22 cellular contexts compared by ENCODE assay signal in the genomic region with DNA sequence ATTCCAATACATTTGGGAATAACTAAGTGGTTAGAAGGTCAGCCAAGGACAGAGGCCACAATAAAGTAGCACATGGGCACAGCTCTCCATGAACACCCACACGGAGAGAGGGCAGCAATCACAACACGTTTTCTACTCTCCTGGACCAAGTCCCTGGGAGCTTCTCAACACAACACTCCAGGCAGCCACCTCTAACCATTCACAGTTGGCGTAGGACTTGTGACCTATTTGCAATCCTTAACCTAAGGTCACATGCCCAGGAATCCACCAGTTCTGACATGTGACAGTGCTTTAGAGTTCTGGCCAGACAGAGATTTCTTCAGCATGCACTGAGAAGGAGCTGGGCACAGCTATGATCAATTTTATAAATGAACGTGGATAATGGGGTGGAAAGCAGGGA.
DNase-seq lines count a peak whose midpoint lies in the region; ATAC-seq and TF ChIP-seq lines count a peak whose summit lies in the region.
"Had no signal": no experiment of that assay in that cellular context is flagged by ENCODE, and none has a peak within 500 bp of the region (broad histone marks: within the 10 kb centered on the region; RNA-seq: fewer than 3 reads in every experiment).

No MANE protein-coding gene starts in this region.

- H3K4me3 ChIP-seq in right atrium auricular region (no peak overlapping the region), right lobe of liver (no peak overlapping the region), upper lobe of right lung (no peak overlapping the region)
- H3K4me3 ChIP-seq: GM23248 had no signal

- TF ChIP-seq CTCF in right atrium auricular region (IDR thresholded peaks at IDR 0.05) (no peak), right lobe of liver (IDR thresholded peaks at IDR 0.05) (no peak), upper lobe of right lung (IDR thresholded peaks at IDR 0.05) (no peak)
- TF ChIP-seq CTCF in activated CD8-positive, alpha-beta T cell treated with anti-CD3 and anti-CD28 coated beads for 36 hours (IDR thresholded peaks at IDR 0.05) = no peak

- no peaks in the 10 kb centered on the region for H3K9me3 Mint-ChIP-seq in activated CD8-positive, alpha-beta T cell treated with anti-CD3 and anti-CD28 coated beads for 36 hours
- H3K9me3 Mint-ChIP-seq in activated T-cell treated with anti-CD3 and anti-CD28 coated beads, Interleukin-2, amount 50 U/mL, for 72 hours = no peaks in the 10 kb centered on the region

- TF ChIP-seq POLR2A in right lobe of liver (IDR thresholded peaks at IDR 0.05) = no peak

- intact Hi-C loops in Right ventricle myocardium inferior (cut with DNase I) (no loop called here), right lobe of liver (cut with DNase I) (no loop called here), upper lobe of right lung (cut with DNase I) (no loop called here)
- intact Hi-C loops in activated CD8-positive, alpha-beta T cell treated with anti-CD3 and anti-CD28 coated beads for 36 hours (cut with micrococcal nuclease) = no loop called here

- no peak overlapping the region for H3K4me3 Mint-ChIP-seq in activated CD8-positive, alpha-beta T cell treated with anti-CD3 and anti-CD28 coated beads for 36 hours
- H3K4me3 Mint-ChIP-seq in activated T-cell treated with anti-CD3 and anti-CD28 coated beads, Interleukin-2, amount 50 U/mL, for 72 hours = no peak overlapping the region
- H3K4me3 Mint-ChIP-seq: CD14-positive monocyte had no signal

- H3K27me3 ChIP-seq in right atrium auricular region (peaks cover 0 to 2% of the 10 kb centered on the region in 2 donors), right lobe of liver (no peaks in the 10 kb centered on the region), upper lobe of right lung (no peaks in the 10 kb centered on the region)

- no peaks in the 10 kb centered on the region for H3K4me1 ChIP-seq in right atrium auricular region
- H3K4me1 ChIP-seq in right lobe of liver = peaks cover 0 to 39% (median 15%) of the 10 kb centered on the region in 4 donors
- no peaks in the 10 kb centered on the region for H3K4me1 ChIP-seq in upper lobe of right lung

- H3K27me3 Mint-ChIP-seq in activated CD8-positive, alpha-beta T cell treated with anti-CD3 and anti-CD28 coated beads for 36 hours = no peaks in the 10 kb centered on the region
- H3K27me3 Mint-ChIP-seq in activated T-cell treated with anti-CD3 and anti-CD28 coated beads, Interleukin-2, amount 50 U/mL, for 72 hours (ENCODE audit: low read depth) = no peaks in the 10 kb centered on the region

- CTCF ChIA-PET in activated CD8-positive, alpha-beta T cell treated with anti-CD3 and anti-CD28 coated beads for 36 hours (lab: Charles Lee) = no interaction called here

- peak; percentile 48 for ATAC-seq in Right ventricle myocardium inferior
- ATAC-seq in right lobe of liver = peak; percentile 80 to 85 (median 83)
- peak; percentile 86 for ATAC-seq in upper lobe of right lung
- no peak for ATAC-seq in activated CD8-positive, alpha-beta T cell treated with anti-CD3 and anti-CD28 coated beads for 36 hours
- ATAC-seq in activated T-cell treated with anti-CD3 and anti-CD28 coated beads, Interleukin-2, amount 50 U/mL, for 72 hours (replicated peaks in 1 of 2) = no peak

- no peaks in the 10 kb centered on the region for H3K4me1 Mint-ChIP-seq in activated CD8-positive, alpha-beta T cell treated with anti-CD3 and anti-CD28 coated beads for 36 hours (ENCODE audit: low read depth)
- H3K4me1 Mint-ChIP-seq in activated T-cell treated with anti-CD3 and anti-CD28 coated beads, Interleukin-2, amount 50 U/mL, for 72 hours (ENCODE audit: low read depth) = no peaks in the 10 kb centered on the region
- H3K4me1 Mint-ChIP-seq: CD14-positive monocyte had no signal

- no peaks in the 10 kb centered on the region for H3K9me3 ChIP-seq in right atrium auricular region
- H3K9me3 ChIP-seq in right lobe of liver = no peaks in the 10 kb centered on the region
- no peaks in the 10 kb centered on the region for H3K9me3 ChIP-seq in upper lobe of right lung

- H3K27ac ChIP-seq in right atrium auricular region = no peak overlapping the region
- peak overlapping the region; percentile 20 to 93 (median 59) for H3K27ac ChIP-seq in right lobe of liver
- H3K27ac ChIP-seq in upper lobe of right lung = no peak overlapping the region
- H3K27ac ChIP-seq: GM23248, HL-60 had no signal

- DNase-seq in Right ventricle myocardium inferior (ENCODE audit: missing footprints) (no peak), right atrium auricular region (ENCODE audit: low spot score) (no peak), fibroblast of gingiva (ENCODE audit: low read depth) (peak; percentile 13), right lobe of liver (peak in 2 of 3 donors; percentile 62 to 82), upper lobe of right lung (no peak), NCI-H446 treated with DMSO at 0.1 percent for 48 hours (lab: John Stamatoyannopoulos, UW) (no peak)
- no peak for DNase-seq in activated CD8-positive, alpha-beta T cell treated with anti-CD3 and anti-CD28 coated beads for 36 hours
- DNase-seq in activated T-cell treated with anti-CD3 and anti-CD28 coated beads, Interleukin-2, amount 50 U/mL, for 72 hours = no peak
- DNase-seq: 8988T; COR-L47; GM23248; HCEC 1CT; IMR-90; NCI-H1048; NCI-H146; NCI-H2029 treated with DMSO at 0.1 percent for 48 hours; NCI-H2171; NCI-H446; NK-92 treated with Interleukin-12 subunit alpha and Interleukin-12 subunit beta, amount 100 ng/mL, for 24 hours; SHP77 treated with DMSO at 0.1 percent for 48 hours had no signal

- H3K27ac Mint-ChIP-seq in activated CD8-positive, alpha-beta T cell treated with anti-CD3 and anti-CD28 coated beads for 36 hours = no peak overlapping the region
- no peak overlapping the region for H3K27ac Mint-ChIP-seq in activated T-cell treated with anti-CD3 and anti-CD28 coated beads, Interleukin-2, amount 50 U/mL, for 72 hours

- H3K36me3 ChIP-seq in right atrium auricular region = no peaks in the 10 kb centered on the region
- H3K36me3 ChIP-seq in right lobe of liver = no peaks in the 10 kb centered on the region
- H3K36me3 ChIP-seq in upper lobe of right lung = no peaks in the 10 kb centered on the region

- POLR2A ChIA-PET in activated CD8-positive, alpha-beta T cell treated with anti-CD3 and anti-CD28 coated beads for 36 hours (lab: Charles Lee) = no interaction called here

- no peaks in the 10 kb centered on the region for H3K36me3 Mint-ChIP-seq in activated CD8-positive, alpha-beta T cell treated with anti-CD3 and anti-CD28 coated beads for 36 hours (ENCODE audit: low read depth)
- H3K36me3 Mint-ChIP-seq in activated T-cell treated with anti-CD3 and anti-CD28 coated beads, Interleukin-2, amount 50 U/mL, for 72 hours (ENCODE audit: insufficient read depth in 2 of 2) = no peaks in the 10 kb centered on the region
- H3K36me3 Mint-ChIP-seq: CD14-positive monocyte had no signal

- WGBS in right lobe of liver (ENCODE audit: insufficient coverage, low coverage, low lambda C conversion rate, missing lambda C conversion rate) = 26% methylated on average over 3 of the region's 4 CpGs

Comparison
In these comparisons a context has a peak if more than half of its experiments do, and no peak if none do; other contexts are left out.
1. ATAC-seq: peak in Right ventricle myocardium inferior (single experiment), right lobe of liver (4 of 4) and upper lobe of right lung (single experiment); none in activated CD8-positive, alpha-beta T cell treated with anti-CD3 and anti-CD28 coated beads for 36 hours (single experiment) and activated T-cell treated with anti-CD3 and anti-CD28 coated beads, Interleukin-2, amount 50 U/mL, for 72 hours (0 of 2).
2. DNase-seq: peak in fibroblast of gingiva (single experiment) and right lobe of liver (2 of 3); none in Right ventricle myocardium inferior (single experiment), right atrium auricular region (single experiment), upper lobe of right lung (single experiment), activated CD8-positive, alpha-beta T cell treated with anti-CD3 and anti-CD28 coated beads for 36 hours (single experiment), activated T-cell treated with anti-CD3 and anti-CD28 coated beads, Interleukin-2, amount 50 U/mL, for 72 hours (0 of 2) and NCI-H446 treated with DMSO at 0.1 percent for 48 hours (single experiment).
3. H3K27ac ChIP-seq: peak in right lobe of liver (3 of 3); none in right atrium auricular region (0 of 2) and upper lobe of right lung (single experiment).